In the genomic region with DNA sequence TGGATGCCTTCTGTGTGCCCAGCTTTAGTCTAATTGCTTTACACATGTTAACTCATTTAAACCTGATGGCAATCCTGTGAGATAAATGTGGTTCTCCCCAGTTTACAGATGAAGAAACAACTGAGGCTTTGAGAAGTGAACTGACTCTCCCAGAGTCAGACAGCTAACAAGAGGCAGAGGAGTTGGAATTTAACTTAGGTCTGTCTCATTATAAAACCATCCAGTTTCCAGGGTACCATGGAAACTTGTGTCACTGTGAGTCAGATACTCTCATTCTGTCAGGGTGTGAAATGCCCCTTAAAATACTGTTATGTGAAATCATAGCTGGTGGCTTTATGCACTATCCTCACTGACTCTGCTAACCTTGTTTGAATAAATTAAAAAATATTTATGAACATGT, we compare ENCODE assay signal across 11 cellular contexts.
DNase-seq lines count a peak whose midpoint lies in the region; ATAC-seq and TF ChIP-seq lines count a peak whose summit lies in the region.
"Had no signal": no experiment of that assay in that cellular context is flagged by ENCODE, and none has a peak within 500 bp of the region (broad histone marks: within the 10 kb centered on the region; RNA-seq: fewer than 3 reads in every experiment).

No MANE protein-coding gene starts in this region.

- peak; percentile 45 for DNase-seq in Ammon's horn (ENCODE audit: low spot score)
- peak; percentile 81 for DNase-seq in PC-3
- peak; percentile 77 for DNase-seq in fibroblast of gingiva (ENCODE audit: low read depth)
- no peak for DNase-seq in ovary
- DNase-seq in H4 (ENCODE audit: low spot score) = no peak
- no peak for DNase-seq in H7
- DNase-seq in islet precursor cell = no peak
- DNase-seq: activated naive CD4-positive, alpha-beta T cell treated with anti-CD3 and anti-CD28 coated beads for 36 hours; DMS153 had no signal

- peak overlapping the region; percentile 33 for H3K4me2 ChIP-seq in PC-3 (ENCODE audit: low read length)
- H3K4me2 ChIP-seq: neural progenitor cell had no signal

- no peak overlapping the region for H3K9ac ChIP-seq in PC-3 (ENCODE audit: low read length)
- H3K9ac ChIP-seq: neural progenitor cell had no signal

- no peak overlapping the region for H2AFZ ChIP-seq in PC-3 (ENCODE audit: low read length)
- H2AFZ ChIP-seq: neural progenitor cell had no signal

- no peaks in the 10 kb centered on the region for H3K79me2 ChIP-seq in PC-3 (ENCODE audit: low read length)

- POLR2A ChIA-PET in PC-3 (lab: Charles Lee; ENCODE audit: unreplicated experiment) = no interaction called here

- H3K9me2 ChIP-seq in PC-3 (replicated peaks; ENCODE audit: low read length) = no peaks in the 10 kb centered on the region

- BruUV-seq in PC-3 (replicated peaks; lab: Mats Ljungman, UMichigan) = no TSS peak

- TF ChIP-seq EP300 in ovary (IDR thresholded peaks at IDR 0.05) = no peak

- no peaks in the 10 kb centered on the region for H4K20me1 ChIP-seq in PC-3 (ENCODE audit: low read length)

- intact Hi-C loops in PC-3 (cut with micrococcal nuclease) = no loop called here
- intact Hi-C loops in ovary (cut with DNase I) = no loop called here

- H3K27ac ChIP-seq in PC-3 (ENCODE audit: low read length) (peak overlapping the region; percentile 19; the same call in 1 of the 2 replicates), ovary (peak overlapping the region; percentile 21 to 22)
- H3K27ac ChIP-seq: neural progenitor cell had no signal

- no peaks in the 10 kb centered on the region for H3K9me3 ChIP-seq in PC-3 (ENCODE audit: low read length)
- no peaks in the 10 kb centered on the region for H3K9me3 ChIP-seq in ovary

- H3K4me1 ChIP-seq in PC-3 (ENCODE audit: insufficient read depth, low read length) (peaks cover 34% of the 10 kb centered on the region), ovary (ENCODE audit: insufficient read depth) (peaks cover 26% of the 10 kb centered on the region)
- H3K4me1 ChIP-seq: neural progenitor cell had no signal

- no peak for TF ChIP-seq POLR2A in ovary (IDR thresholded peaks at IDR 0.05)

- H3K36me3 ChIP-seq in PC-3 (ENCODE audit: low read depth, low read length) = no peaks in the 10 kb centered on the region
- no peaks in the 10 kb centered on the region for H3K36me3 ChIP-seq in ovary
- H3K36me3 ChIP-seq in H7 (replicated peaks; ENCODE audit: control insufficient read depth, insufficient read depth, low read length) = no peaks in the 10 kb centered on the region
- H3K36me3 ChIP-seq: neural progenitor cell had no signal

- no peaks in the 10 kb centered on the region for H3F3A ChIP-seq in PC-3 (ENCODE audit: low read length, unreplicated experiment)

- H3K4me3 ChIP-seq in PC-3 (ENCODE audit: low read length) (no peak overlapping the region), ovary (no peak overlapping the region), H7 (ENCODE audit: insufficient read depth, low read depth, low read length) (no peak overlapping the region)
- H3K4me3 ChIP-seq: neural progenitor cell had no signal

- no peak for TF ChIP-seq CTCF in PC-3 (conservative IDR thresholded peaks at IDR 0.05; ENCODE audit: low read depth, low read length)
- TF ChIP-seq CTCF in ovary (IDR thresholded peaks at IDR 0.05) = no peak

- CTCF ChIA-PET in PC-3 (lab: Charles Lee) = interaction anchor here (0.6 kb wide), 1 partner anchor 92 kb away, joined by 3 read pairs; no protein-coding TSS in a partner anchor

- H3K27me3 ChIP-seq in PC-3 (ENCODE audit: low read length) = no peaks in the 10 kb centered on the region
- no peaks in the 10 kb centered on the region for H3K27me3 ChIP-seq in ovary
- no peaks in the 10 kb centered on the region for H3K27me3 ChIP-seq in H7 (ENCODE audit: control insufficient read depth, insufficient read depth, low read length)
- H3K27me3 ChIP-seq: neural progenitor cell had no signal

- ATAC-seq in PC-3 (peak; percentile 66), HG02623 (IDR thresholded peaks at IDR 0.05; ENCODE audit: unreplicated experiment) (no peak)

Comparison
In these comparisons a context has a peak if more than half of its experiments do, and no peak if none do; other contexts are left out.
1. DNase-seq: peak in Ammon's horn (single experiment), PC-3 (single experiment) and fibroblast of gingiva (single experiment); none in ovary (0 of 5), H4 (single experiment), H7 (single experiment) and islet precursor cell (single experiment).